ENCODE assay signal across 1 cellular context in the genomic region with DNA sequence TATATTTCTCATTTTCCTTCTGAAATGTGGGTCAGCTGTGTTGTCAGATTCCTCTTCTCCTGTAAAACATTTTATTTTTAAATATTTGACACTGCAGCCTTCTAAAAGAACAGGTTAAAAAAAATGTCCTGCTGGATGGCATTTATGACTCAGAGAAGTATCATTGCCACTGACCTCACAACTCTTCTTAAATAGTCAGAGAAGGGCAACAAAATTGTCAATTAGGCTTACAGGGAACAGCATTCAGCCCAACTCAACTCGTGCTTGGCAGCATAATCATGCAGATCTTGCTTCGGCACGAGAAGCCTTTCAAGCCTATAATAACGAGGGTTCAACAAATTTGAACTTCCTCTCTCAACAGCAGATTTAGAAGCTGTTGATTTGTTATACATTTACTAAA.
TF ChIP-seq lines count a peak whose summit lies in the region.

No MANE protein-coding gene starts in this region.

TF ChIP-seq in H1, 55 proteins besides CTCF, POLR2A, EP300 and RAD21:
- TF ChIP-seq, protein P1, sequence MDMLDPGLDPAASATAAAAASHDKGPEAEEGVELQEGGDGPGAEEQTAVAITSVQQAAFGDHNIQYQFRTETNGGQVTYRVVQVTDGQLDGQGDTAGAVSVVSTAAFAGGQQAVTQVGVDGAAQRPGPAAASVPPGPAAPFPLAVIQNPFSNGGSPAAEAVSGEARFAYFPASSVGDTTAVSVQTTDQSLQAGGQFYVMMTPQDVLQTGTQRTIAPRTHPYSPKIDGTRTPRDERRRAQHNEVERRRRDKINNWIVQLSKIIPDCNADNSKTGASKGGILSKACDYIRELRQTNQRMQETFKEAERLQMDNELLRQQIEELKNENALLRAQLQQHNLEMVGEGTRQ (IDR thresholded peaks at IDR 0.05; ENCODE audit: low read length) = no peak
- no peak for TF ChIP-seq TBP (IDR thresholded peaks at IDR 0.05; ENCODE audit: low read depth, low read length)
- no peak for TF ChIP-seq SIN3A (conservative IDR thresholded peaks at IDR 0.05 in 1 of 2, IDR thresholded peaks at IDR 0.05 in 1 of 2; ENCODE audit: low read depth in 1 of 2, low read length in 2 of 2)
- TF ChIP-seq ASH2L (IDR thresholded peaks at IDR 0.05; ENCODE audit: low read length) = no peak
